Comparison of ENCODE assay signal across 16 cellular contexts in the genomic region with DNA sequence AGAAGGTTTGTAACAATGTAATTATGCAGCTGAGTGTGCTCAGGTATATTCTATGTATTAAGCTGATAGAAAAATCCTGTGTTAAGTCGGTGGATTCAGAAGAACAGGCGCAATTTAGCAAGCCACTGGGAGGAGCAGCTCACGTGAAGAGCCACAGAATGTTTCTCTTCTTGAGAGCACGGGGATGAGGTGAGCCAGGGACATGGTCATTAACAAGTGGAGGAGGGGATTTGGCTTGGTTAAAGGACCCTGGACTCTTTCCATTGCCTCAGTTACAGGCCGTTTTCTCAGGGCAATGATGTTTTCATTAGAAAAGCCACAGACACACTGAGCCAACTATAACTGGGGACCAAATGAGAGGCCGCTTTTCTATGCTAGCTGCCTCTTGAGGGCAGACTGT.
A peak's percentile ranks its signal among the peaks of the same experiment; 100 is the strongest.
DNase-seq lines count a peak whose midpoint lies in the region; ATAC-seq and TF ChIP-seq lines count a peak whose summit lies in the region.
"Had no signal": no experiment of that assay in that cellular context is flagged by ENCODE, and none has a peak within 500 bp of the region (broad histone marks: within the 10 kb centered on the region; RNA-seq: fewer than 3 reads in every experiment).

No MANE protein-coding gene starts in this region.

- 0 out of 2 replicates have a peak, but pooled peaks cover 6% of the 10 kb centered on the region for H3K79me2 ChIP-seq in OCI-LY1 (ENCODE audit: insufficient read depth, low read length)

- peaks cover 52% of the 10 kb centered on the region for H3K4me1 ChIP-seq in OCI-LY1 (ENCODE audit: insufficient read depth, low read length, severe bottlenecking)
- no peaks in the 10 kb centered on the region for H3K4me1 ChIP-seq in testis
- H3K4me1 ChIP-seq: BE2C, Caco-2, HAP-1 had no signal

- no peaks in the 10 kb centered on the region for H3K9me2 ChIP-seq in OCI-LY1 (ENCODE audit: low read depth, low read length)

- H3K36me3 ChIP-seq in OCI-LY1 (ENCODE audit: insufficient read depth, low read length) (peaks cover 71% of the 10 kb centered on the region), testis (ENCODE audit: low read depth, missing control alignments) (no peaks in the 10 kb centered on the region)
- H3K36me3 ChIP-seq: BE2C, HAP-1 had no signal

- H3K36me3 Mint-ChIP-seq in WTC11 (no peaks in the 10 kb centered on the region), chondrocyte (ENCODE audit: low read depth) (no peaks in the 10 kb centered on the region)

- no peak overlapping the region for H3K4me3 Mint-ChIP-seq in WTC11
- no peak overlapping the region for H3K4me3 Mint-ChIP-seq in chondrocyte (ENCODE audit: unreplicated experiment)
- H3K4me3 Mint-ChIP-seq: CD4-positive, alpha-beta T cell had no signal

- no peaks in the 10 kb centered on the region for H4K20me1 ChIP-seq in OCI-LY1 (ENCODE audit: insufficient read depth, low read length)

- POLR2A ChIA-PET in WTC11 (lab: Charles Lee), result no interaction called here

- H3K9me3 ChIP-seq in OCI-LY1 (ENCODE audit: low read length) (no peaks in the 10 kb centered on the region), testis (no peaks in the 10 kb centered on the region)
- H3K9me3 ChIP-seq: BE2C, Caco-2, HAP-1 had no signal

- no peak for TF ChIP-seq POLR2A in testis (IDR thresholded peaks at IDR 0.05)

- no peak for ATAC-seq in WTC11
- no peak for ATAC-seq in GM21381 (IDR thresholded peaks at IDR 0.05; ENCODE audit: unreplicated experiment)
- no peak for ATAC-seq in GM18870 (IDR thresholded peaks at IDR 0.05; ENCODE audit: unreplicated experiment)
- no peak for ATAC-seq in GM18511 (IDR thresholded peaks at IDR 0.05; ENCODE audit: unreplicated experiment)

- H3K9me3 Mint-ChIP-seq in WTC11 (no peaks in the 10 kb centered on the region), chondrocyte (ENCODE audit: low read depth) (no peaks in the 10 kb centered on the region)
- H3K9me3 Mint-ChIP-seq: CD4-positive, alpha-beta T cell had no signal

- no peaks in the 10 kb centered on the region for H3F3A ChIP-seq in OCI-LY1 (ENCODE audit: insufficient read depth, low read length)

- CTCF ChIA-PET in WTC11 (lab: Charles Lee), result no interaction called here

- 51 to 56% methylated on average over 6 of the region's 6 CpGs for WGBS in testis, 2 donors

- H3K4me2 ChIP-seq in OCI-LY1 (ENCODE audit: low read length), result no peak overlapping the region

- H3K4me3 ChIP-seq in OCI-LY1 (ENCODE audit: low read depth, low read length, poor library complexity, severe bottlenecking) (no peak overlapping the region), testis (no peak overlapping the region)
- H3K4me3 ChIP-seq: GM23248, HAP-1 had no signal

- H3K4me1 Mint-ChIP-seq in WTC11 (peaks cover 6% of the 10 kb centered on the region; the same call in 1 of the 2 replicates), chondrocyte (ENCODE audit: low read depth) (peaks cover 58% of the 10 kb centered on the region)

- H3K9ac ChIP-seq in OCI-LY1 (ENCODE audit: low read length), result no peak overlapping the region
- H3K9ac ChIP-seq: GM23248 had no signal

- H3K27ac ChIP-seq in OCI-LY1 (ENCODE audit: low read depth, low read length, poor library complexity, severe bottlenecking) (peak overlapping the region; percentile 99), testis (no peak overlapping the region)
- H3K27ac ChIP-seq: C4-2B, GM23248 had no signal

- TF ChIP-seq CTCF in OCI-LY1 (IDR thresholded peaks at IDR 0.05; ENCODE audit: low read length) (no peak), WTC11 (IDR thresholded peaks at IDR 0.05) (no peak), chondrocyte (IDR thresholded peaks at IDR 0.05) (no peak), testis (IDR thresholded peaks at IDR 0.05) (no peak)

- intact Hi-C loops in testis (cut with DNase I; ENCODE audit: low total_unique reads), result no loop called here

- H3K27me3 ChIP-seq in OCI-LY1 (ENCODE audit: insufficient read depth, low read length) (no peaks in the 10 kb centered on the region), testis (no peaks in the 10 kb centered on the region)
- H3K27me3 ChIP-seq: BE2C had no signal

- DNase-seq in WTC11 (ENCODE audit: low spot score) (no peak), chondrocyte (ENCODE audit: low spot score) (no peak), testis (peak; percentile 30)
- DNase-seq: ACHN; BE2C; Caco-2; CD4-positive, alpha-beta T cell; DMS79; GDM1; GM23248 had no signal

- H3K27ac Mint-ChIP-seq in WTC11, result peak overlapping the region; percentile 60; the same call in 1 of the 2 replicates
- peak overlapping the region; percentile 72 for H3K27ac Mint-ChIP-seq in chondrocyte (ENCODE audit: unreplicated experiment)
- H3K27ac Mint-ChIP-seq: CD4-positive, alpha-beta T cell had no signal

- H3K27me3 Mint-ChIP-seq in WTC11 (ENCODE audit: low read depth) (no peaks in the 10 kb centered on the region), chondrocyte (ENCODE audit: low read depth) (no peaks in the 10 kb centered on the region)
- H3K27me3 Mint-ChIP-seq: CD4-positive, alpha-beta T cell had no signal

- H2AFZ ChIP-seq in OCI-LY1 (ENCODE audit: low read length), result no peak overlapping the region
- H2AFZ ChIP-seq: GM23248 had no signal

TF ChIP-seq in WTC11, 78 proteins besides CTCF, POLR2A, EP300 and RAD21:
- TF ChIP-seq GTF2I (CRISPR knock-in tag; conservative IDR thresholded peaks at IDR 0.05), result no peak
- TF ChIP-seq ZNF138 (CRISPR knock-in tag; conservative IDR thresholded peaks at IDR 0.05), result no peak
- TF ChIP-seq, protein P1, sequence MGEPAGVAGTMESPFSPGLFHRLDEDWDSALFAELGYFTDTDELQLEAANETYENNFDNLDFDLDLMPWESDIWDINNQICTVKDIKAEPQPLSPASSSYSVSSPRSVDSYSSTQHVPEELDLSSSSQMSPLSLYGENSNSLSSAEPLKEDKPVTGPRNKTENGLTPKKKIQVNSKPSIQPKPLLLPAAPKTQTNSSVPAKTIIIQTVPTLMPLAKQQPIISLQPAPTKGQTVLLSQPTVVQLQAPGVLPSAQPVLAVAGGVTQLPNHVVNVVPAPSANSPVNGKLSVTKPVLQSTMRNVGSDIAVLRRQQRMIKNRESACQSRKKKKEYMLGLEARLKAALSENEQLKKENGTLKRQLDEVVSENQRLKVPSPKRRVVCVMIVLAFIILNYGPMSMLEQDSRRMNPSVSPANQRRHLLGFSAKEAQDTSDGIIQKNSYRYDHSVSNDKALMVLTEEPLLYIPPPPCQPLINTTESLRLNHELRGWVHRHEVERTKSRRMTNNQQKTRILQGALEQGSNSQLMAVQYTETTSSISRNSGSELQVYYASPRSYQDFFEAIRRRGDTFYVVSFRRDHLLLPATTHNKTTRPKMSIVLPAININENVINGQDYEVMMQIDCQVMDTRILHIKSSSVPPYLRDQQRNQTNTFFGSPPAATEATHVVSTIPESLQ (CRISPR knock-in tag; IDR thresholded peaks at IDR 0.05), result no peak
- no peak for TF ChIP-seq ELF4 (CRISPR knock-in tag; IDR thresholded peaks at IDR 0.05; ENCODE audit: low read depth)
- TF ChIP-seq JUN (CRISPR knock-in tag; IDR thresholded peaks at IDR 0.05), result no peak
- no peak for TF ChIP-seq CBFB (CRISPR knock-in tag; IDR thresholded peaks at IDR 0.05; ENCODE audit: low read depth)
- no peak for TF ChIP-seq ETV6 (CRISPR knock-in tag; IDR thresholded peaks at IDR 0.05)
- no peak for TF ChIP-seq ZNF232 (CRISPR knock-in tag; IDR thresholded peaks at IDR 0.05)
- TF ChIP-seq FOXJ3 (CRISPR knock-in tag; IDR thresholded peaks at IDR 0.05; ENCODE audit: borderline replicate concordance), result no peak
- no peak for TF ChIP-seq FOXP1 (CRISPR knock-in tag; IDR thresholded peaks at IDR 0.05; ENCODE audit: borderline replicate concordance)
TF ChIP-seq in WTC11: peak in this region for 0.
